ENCODE assay signal across 1 cellular context in the genomic region with DNA sequence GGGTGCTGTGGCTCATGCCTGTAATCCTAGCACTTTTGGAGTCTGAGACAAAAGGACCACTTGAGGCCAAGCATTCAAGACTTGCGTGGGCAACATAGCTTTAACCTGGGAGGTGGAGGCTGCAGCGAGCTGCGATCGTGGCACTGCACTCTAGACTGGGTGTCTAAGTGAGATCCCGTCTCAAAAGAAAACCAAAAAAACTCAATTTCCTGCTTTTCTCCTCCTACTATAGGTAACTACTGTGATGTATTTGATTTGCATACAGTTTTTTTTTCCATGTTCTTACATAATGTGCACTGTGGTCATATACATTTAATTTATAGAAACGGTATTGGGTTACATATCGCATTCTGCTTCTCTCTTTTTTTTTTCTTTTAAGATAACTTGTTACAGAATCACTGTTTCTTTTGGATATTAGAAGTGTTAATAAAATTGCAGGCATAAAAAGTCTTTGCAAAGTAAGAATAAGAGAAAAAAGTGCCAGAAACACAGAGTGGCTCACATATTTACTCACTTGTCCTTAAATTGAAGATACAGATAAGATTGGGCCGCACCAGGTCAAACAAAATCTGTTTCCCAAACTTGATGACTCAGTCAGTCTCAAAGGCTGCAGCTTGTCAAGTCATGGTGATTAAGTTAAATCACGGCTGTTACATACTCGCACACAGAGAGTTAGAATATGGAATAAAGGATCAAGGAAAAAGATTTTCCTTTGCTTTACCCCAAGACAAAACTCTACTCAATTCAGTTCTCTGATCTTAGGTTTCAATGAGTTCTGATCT.
A peak's percentile ranks its signal among the peaks of the same experiment; 100 is the strongest.
TF ChIP-seq lines count a peak whose summit lies in the region.

No MANE protein-coding gene starts in this region.

TF ChIP-seq in HepG2, 621 proteins besides CTCF, POLR2A, EP300 and RAD21:
- TF ChIP-seq, protein P1, sequence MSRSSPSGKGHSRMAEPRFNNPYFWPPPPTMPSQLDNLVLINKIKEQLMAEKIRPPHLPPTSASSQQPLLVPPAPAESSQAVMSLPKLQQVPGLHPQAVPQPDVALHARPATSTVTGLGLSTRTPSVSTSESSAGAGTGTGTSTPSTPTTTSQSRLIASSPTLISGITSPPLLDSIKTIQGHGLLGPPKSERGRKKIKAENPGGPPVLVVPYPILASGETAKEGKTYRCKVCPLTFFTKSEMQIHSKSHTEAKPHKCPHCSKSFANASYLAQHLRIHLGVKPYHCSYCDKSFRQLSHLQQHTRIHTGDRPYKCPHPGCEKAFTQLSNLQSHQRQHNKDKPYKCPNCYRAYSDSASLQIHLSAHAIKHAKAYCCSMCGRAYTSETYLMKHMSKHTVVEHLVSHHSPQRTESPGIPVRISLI (CRISPR knock-in tag; IDR thresholded peaks at IDR 0.05; ENCODE audit: borderline replicate concordance): 0 out of 2 replicates have a peak, but pooled peaks have one; percentile 14
- TF ChIP-seq GATAD2A (CRISPR knock-in tag; IDR thresholded peaks at IDR 0.05): 0 out of 2 replicates have a peak, but pooled peaks have one; percentile 15
- peak; percentile 82 for TF ChIP-seq GFI1 (CRISPR knock-in tag; IDR thresholded peaks at IDR 0.05; ENCODE audit: borderline replicate concordance)
- TF ChIP-seq MAFK (conservative IDR thresholded peaks at IDR 0.05 in 1 of 2, IDR thresholded peaks at IDR 0.05 in 1 of 2; ENCODE audit: low read length in 2 of 2): peak; percentile 50 to 61
- TF ChIP-seq GATA4 (IDR thresholded peaks at IDR 0.05; ENCODE audit: borderline replicate concordance, low read depth): peak; percentile 44; the same call in 1 of the 2 replicates
- peak; percentile 80 for TF ChIP-seq NFE2L2 (IDR thresholded peaks at IDR 0.05; ENCODE audit: low read length)
- 0 out of 2 replicates have a peak, but pooled peaks have one; percentile 29 for TF ChIP-seq HMG20B (CRISPR knock-in tag; conservative IDR thresholded peaks at IDR 0.05)
- no peak for TF ChIP-seq ZEB1 (IDR thresholded peaks at IDR 0.05; ENCODE audit: insufficient replicate concordance, low read depth)
- peak; percentile 30; the same call in 1 of the 2 replicates for TF ChIP-seq TCF7 (IDR thresholded peaks at IDR 0.05; ENCODE audit: low read depth)
- TF ChIP-seq FOSL2 (CRISPR knock-in tag; IDR thresholded peaks at IDR 0.05): peak; percentile 91
- peak; percentile 39; the same call in 1 of the 2 replicates for TF ChIP-seq NFE2 (CRISPR knock-in tag; IDR thresholded peaks at IDR 0.05)
- TF ChIP-seq SAP130 (CRISPR knock-in tag; IDR thresholded peaks at IDR 0.05; ENCODE audit: low read depth): 0 out of 2 replicates have a peak, but pooled peaks have one; percentile 19
- TF ChIP-seq, protein P2, sequence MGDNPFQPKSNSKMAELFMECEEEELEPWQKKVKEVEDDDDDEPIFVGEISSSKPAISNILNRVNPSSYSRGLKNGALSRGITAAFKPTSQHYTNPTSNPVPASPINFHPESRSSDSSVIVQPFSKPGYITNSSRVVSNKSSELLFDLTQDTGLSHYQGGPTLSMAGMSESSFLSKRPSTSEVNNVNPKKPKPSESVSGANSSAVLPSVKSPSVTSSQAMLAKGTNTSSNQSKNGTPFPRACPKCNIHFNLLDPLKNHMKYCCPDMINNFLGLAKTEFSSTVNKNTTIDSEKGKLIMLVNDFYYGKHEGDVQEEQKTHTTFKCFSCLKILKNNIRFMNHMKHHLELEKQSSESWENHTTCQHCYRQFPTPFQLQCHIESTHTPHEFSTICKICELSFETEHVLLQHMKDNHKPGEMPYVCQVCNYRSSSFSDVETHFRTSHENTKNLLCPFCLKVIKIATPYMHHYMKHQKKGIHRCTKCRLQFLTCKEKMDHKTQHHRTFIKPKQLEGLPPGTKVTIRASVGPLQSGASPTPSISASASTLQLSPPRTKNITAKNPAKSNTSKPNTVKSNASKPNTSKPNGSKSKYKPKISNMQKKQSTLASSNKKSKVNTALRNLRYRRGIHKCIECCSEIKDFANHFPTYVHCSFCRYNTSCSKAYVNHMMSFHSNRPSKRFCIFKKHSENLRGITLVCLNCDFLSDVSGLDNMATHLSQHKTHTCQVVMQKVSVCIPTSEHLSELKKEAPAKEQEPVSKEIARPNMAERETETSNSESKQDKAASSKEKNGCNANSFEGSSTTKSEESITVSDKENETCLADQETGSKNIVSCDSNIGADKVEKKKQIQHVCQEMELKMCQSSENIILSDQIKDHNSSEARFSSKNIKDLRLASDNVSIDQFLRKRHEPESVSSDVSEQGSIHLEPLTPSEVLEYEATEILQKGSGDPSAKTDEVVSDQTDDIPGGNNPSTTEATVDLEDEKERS (CRISPR knock-in tag; IDR thresholded peaks at IDR 0.05): no peak
- TF ChIP-seq, protein P3, sequence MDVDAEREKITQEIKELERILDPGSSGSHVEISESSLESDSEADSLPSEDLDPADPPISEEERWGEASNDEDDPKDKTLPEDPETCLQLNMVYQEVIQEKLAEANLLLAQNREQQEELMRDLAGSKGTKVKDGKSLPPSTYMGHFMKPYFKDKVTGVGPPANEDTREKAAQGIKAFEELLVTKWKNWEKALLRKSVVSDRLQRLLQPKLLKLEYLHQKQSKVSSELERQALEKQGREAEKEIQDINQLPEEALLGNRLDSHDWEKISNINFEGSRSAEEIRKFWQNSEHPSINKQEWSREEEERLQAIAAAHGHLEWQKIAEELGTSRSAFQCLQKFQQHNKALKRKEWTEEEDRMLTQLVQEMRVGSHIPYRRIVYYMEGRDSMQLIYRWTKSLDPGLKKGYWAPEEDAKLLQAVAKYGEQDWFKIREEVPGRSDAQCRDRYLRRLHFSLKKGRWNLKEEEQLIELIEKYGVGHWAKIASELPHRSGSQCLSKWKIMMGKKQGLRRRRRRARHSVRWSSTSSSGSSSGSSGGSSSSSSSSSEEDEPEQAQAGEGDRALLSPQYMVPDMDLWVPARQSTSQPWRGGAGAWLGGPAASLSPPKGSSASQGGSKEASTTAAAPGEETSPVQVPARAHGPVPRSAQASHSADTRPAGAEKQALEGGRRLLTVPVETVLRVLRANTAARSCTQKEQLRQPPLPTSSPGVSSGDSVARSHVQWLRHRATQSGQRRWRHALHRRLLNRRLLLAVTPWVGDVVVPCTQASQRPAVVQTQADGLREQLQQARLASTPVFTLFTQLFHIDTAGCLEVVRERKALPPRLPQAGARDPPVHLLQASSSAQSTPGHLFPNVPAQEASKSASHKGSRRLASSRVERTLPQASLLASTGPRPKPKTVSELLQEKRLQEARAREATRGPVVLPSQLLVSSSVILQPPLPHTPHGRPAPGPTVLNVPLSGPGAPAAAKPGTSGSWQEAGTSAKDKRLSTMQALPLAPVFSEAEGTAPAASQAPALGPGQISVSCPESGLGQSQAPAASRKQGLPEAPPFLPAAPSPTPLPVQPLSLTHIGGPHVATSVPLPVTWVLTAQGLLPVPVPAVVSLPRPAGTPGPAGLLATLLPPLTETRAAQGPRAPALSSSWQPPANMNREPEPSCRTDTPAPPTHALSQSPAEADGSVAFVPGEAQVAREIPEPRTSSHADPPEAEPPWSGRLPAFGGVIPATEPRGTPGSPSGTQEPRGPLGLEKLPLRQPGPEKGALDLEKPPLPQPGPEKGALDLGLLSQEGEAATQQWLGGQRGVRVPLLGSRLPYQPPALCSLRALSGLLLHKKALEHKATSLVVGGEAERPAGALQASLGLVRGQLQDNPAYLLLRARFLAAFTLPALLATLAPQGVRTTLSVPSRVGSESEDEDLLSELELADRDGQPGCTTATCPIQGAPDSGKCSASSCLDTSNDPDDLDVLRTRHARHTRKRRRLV (CRISPR knock-in tag; IDR thresholded peaks at IDR 0.05): no peak
- TF ChIP-seq MAFF (IDR thresholded peaks at IDR 0.05; ENCODE audit: low read depth, low read length): peak; percentile 80
- TF ChIP-seq, protein P4, sequence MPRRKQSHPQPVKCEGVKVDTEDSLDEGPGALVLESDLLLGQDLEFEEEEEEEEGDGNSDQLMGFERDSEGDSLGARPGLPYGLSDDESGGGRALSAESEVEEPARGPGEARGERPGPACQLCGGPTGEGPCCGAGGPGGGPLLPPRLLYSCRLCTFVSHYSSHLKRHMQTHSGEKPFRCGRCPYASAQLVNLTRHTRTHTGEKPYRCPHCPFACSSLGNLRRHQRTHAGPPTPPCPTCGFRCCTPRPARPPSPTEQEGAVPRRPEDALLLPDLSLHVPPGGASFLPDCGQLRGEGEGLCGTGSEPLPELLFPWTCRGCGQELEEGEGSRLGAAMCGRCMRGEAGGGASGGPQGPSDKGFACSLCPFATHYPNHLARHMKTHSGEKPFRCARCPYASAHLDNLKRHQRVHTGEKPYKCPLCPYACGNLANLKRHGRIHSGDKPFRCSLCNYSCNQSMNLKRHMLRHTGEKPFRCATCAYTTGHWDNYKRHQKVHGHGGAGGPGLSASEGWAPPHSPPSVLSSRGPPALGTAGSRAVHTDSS (CRISPR knock-in tag; conservative IDR thresholded peaks at IDR 0.05): no peak
TF ChIP-seq in HepG2: peak in this region for 12.
